In the genomic region with DNA sequence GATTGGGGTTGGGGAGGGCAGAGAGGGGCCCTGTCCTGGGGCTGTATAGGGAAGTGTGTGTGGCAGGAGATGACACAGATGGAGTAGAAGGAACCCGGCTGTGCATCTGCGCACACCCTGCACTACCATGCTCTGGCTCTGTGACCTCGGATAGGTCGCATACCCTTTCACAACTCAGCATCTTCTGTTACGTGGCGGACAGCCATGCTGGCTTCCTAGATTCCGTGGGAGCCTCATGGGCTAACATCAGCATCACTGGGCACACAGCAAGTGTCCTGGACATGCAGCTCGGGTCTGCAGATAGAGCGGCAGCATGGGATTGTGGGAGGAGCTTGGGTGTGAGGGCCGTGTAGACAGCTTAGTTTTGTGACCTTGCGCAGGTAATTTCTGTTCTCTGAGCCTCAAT, we compare ENCODE assay signal across 2 cellular contexts.
TF ChIP-seq lines count a peak whose summit lies in the region.

No MANE protein-coding gene starts in this region.

TF ChIP-seq in GM12891, 5 proteins besides CTCF, POLR2A, EP300 and RAD21:
- TF ChIP-seq POLR2AphosphoS5 (IDR thresholded peaks at IDR 0.05; ENCODE audit: low read depth, low read length) (0 out of 2 replicates have a peak, but pooled peaks have one; percentile 5), POU2F2 (IDR thresholded peaks at IDR 0.05; ENCODE audit: low read depth, low read length) (no peak)

TF ChIP-seq in H1, 55 proteins besides CTCF, POLR2A, EP300 and RAD21:
- TF ChIP-seq BCL11A (IDR thresholded peaks at IDR 0.05; ENCODE audit: low read depth in 2 of 2, low read length in 2 of 2): no peak
- TF ChIP-seq SIRT6 (IDR thresholded peaks at IDR 0.05; ENCODE audit: low read length): no peak
- TF ChIP-seq BRCA1 (IDR thresholded peaks at IDR 0.05; ENCODE audit: low read depth, low read length): no peak
- TF ChIP-seq HDAC2 (IDR thresholded peaks at IDR 0.05; ENCODE audit: borderline replicate concordance in 1 of 2, low read depth in 2 of 2, low read length in 2 of 2): no peak
